In the genomic region with DNA sequence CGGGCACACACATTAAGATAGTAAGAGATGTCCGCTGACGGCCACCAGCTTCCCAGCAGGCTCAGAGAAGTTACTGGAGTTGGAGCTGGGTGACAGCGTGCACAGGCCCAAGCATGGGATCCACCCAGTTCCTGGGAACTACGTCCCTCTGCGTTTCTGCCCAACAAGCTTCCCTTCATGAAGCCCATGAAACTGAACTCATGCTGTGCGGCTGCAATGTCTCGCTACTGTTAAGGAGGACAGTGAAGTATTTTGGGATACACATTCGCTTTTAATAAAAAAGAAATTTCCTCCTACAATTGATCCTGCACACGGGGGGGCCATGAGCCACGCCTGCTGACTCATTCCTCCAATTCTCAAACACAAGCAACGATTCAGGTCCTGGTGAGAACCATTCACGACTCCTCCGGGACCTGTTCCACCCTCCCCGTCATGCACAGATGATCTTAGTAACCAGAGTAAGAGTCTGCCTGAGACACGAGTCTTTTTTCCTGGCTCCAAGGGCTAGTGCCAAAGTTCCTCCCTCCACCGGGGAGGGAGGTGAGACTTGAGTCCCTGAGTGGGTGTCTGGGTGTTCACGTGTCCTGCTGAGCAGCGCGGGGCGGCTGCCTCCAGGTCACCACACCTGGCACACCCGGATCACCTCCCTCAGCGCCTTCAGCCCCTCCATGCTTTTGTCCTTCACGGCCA, we compare ENCODE assay signal across 10 cellular contexts. TPM values are rescaled to one million over a fixed set of nuclear protein-coding genes. Genes with fewer than 3 reads are reported as not detected.
DNase-seq lines count a peak whose midpoint lies in the region; ATAC-seq and TF ChIP-seq lines count a peak whose summit lies in the region.
"Had no signal": no experiment of that assay in that cellular context is flagged by ENCODE, and none has a peak within 500 bp of the region (broad histone marks: within the 10 kb centered on the region; RNA-seq: fewer than 3 reads in every experiment).

No MANE protein-coding gene starts in this region.

- no peak overlapping the region for H3K4me3 ChIP-seq in CD4-positive, CD25-positive, alpha-beta regulatory T cell (ENCODE audit: low read depth, low read length)
- H3K4me3 ChIP-seq in choroid plexus epithelial cell (ENCODE audit: low read depth, low read length): no peak overlapping the region

- DNase-seq in CD4-positive, CD25-positive, alpha-beta regulatory T cell: no peak
- DNase-seq in choroid plexus epithelial cell (ENCODE audit: low read depth) (peak; percentile 43), nephron progenitor cell (no peak), cortex of kidney (lab: John Stamatoyannopoulos, UW) (no peak), GM13977 (ENCODE audit: low spot score) (no peak), hippocampal formation (lab: John Stamatoyannopoulos, UW) (no peak)
- DNase-seq: activated CD4-positive, alpha-beta T cell treated with anti-CD3 and anti-CD28 coated beads for 4 hours; KBM-7 had no signal

- in situ Hi-C loops in GM13977 (cut with MboI; ENCODE audit: low pct_unique_long_range_greater_than_20kb, low sequenced_read_pairs, unreplicated experiment): loop anchor here (25.0 kb wide), 1 partner anchor 770 kb away; no protein-coding TSS in a partner anchor

- TF ChIP-seq EP300 in Ishikawa (IDR thresholded peaks at IDR 0.05; ENCODE audit: borderline replicate concordance): peak; percentile 90

- H3K36me3 Mint-ChIP-seq in CD4-positive, CD25-positive, alpha-beta regulatory T cell: peaks cover 3% of the 10 kb centered on the region
- peaks cover 14% of the 10 kb centered on the region for H3K36me3 Mint-ChIP-seq in nephron progenitor cell (ENCODE audit: low read depth)

- H3K27me3 Mint-ChIP-seq in CD4-positive, CD25-positive, alpha-beta regulatory T cell: no peaks in the 10 kb centered on the region
- peaks cover 3% of the 10 kb centered on the region for H3K27me3 Mint-ChIP-seq in nephron progenitor cell (ENCODE audit: low read depth, poor library complexity)

- no peaks in the 10 kb centered on the region for H3K9me3 Mint-ChIP-seq in CD4-positive, CD25-positive, alpha-beta regulatory T cell
- no peaks in the 10 kb centered on the region for H3K9me3 Mint-ChIP-seq in nephron progenitor cell

- peak overlapping the region in 2 of 3 donors; percentile 38 to 67 for H3K27ac Mint-ChIP-seq in CD4-positive, CD25-positive, alpha-beta regulatory T cell
- H3K27ac Mint-ChIP-seq in nephron progenitor cell: peak overlapping the region; percentile 97

- no peak for TF ChIP-seq POLR2A in GM18505 (IDR thresholded peaks at IDR 0.05; ENCODE audit: borderline replicate concordance, extremely low read depth, insufficient read depth, insufficient read length)

- peaks cover 26% of the 10 kb centered on the region for H3K4me1 ChIP-seq in CD4-positive, CD25-positive, alpha-beta regulatory T cell (ENCODE audit: control insufficient read depth, insufficient read depth, low read length, poor library complexity, severe bottlenecking)

- TF ChIP-seq CTCF in choroid plexus epithelial cell (conservative IDR thresholded peaks at IDR 0.05; ENCODE audit: low read depth, low read length) (no peak), nephron progenitor cell (IDR thresholded peaks at IDR 0.05) (no peak), GM13977 (IDR thresholded peaks at IDR 0.05; ENCODE audit: extremely low read depth, insufficient read depth, missing control alignments) (no peak)

- no peak overlapping the region for H3K27ac ChIP-seq in CD4-positive, CD25-positive, alpha-beta regulatory T cell (ENCODE audit: insufficient read depth, low read length, poor library complexity, severe bottlenecking)

- peak overlapping the region in 3 of 4 donors; percentile 15 to 56 (median 48) for H3K4me3 Mint-ChIP-seq in CD4-positive, CD25-positive, alpha-beta regulatory T cell
- H3K4me3 Mint-ChIP-seq in nephron progenitor cell: peak overlapping the region; percentile 64

- peaks cover 2 to 30% (median 12%) of the 10 kb centered on the region in 4 donors for H3K4me1 Mint-ChIP-seq in CD4-positive, CD25-positive, alpha-beta regulatory T cell
- H3K4me1 Mint-ChIP-seq in nephron progenitor cell: peaks cover 54% of the 10 kb centered on the region

- H3K27me3 ChIP-seq in CD4-positive, CD25-positive, alpha-beta regulatory T cell (ENCODE audit: control insufficient read depth, insufficient read depth, low read length): no peaks in the 10 kb centered on the region

- H3K36me3 ChIP-seq in CD4-positive, CD25-positive, alpha-beta regulatory T cell (ENCODE audit: control insufficient read depth, insufficient read depth, low read length): peaks cover 13% of the 10 kb centered on the region

- no peak for ATAC-seq in CD4-positive, CD25-positive, alpha-beta regulatory T cell (ENCODE audit: low read depth in 2 of 2)
- ATAC-seq in GM18505 (IDR thresholded peaks at IDR 0.05; ENCODE audit: unreplicated experiment): no peak

- TF ChIP-seq RAD21 in Ishikawa (IDR thresholded peaks at IDR 0.05; ENCODE audit: low read depth): no peak

- H3K9me3 ChIP-seq in CD4-positive, CD25-positive, alpha-beta regulatory T cell (ENCODE audit: control insufficient read depth in 2 of 2, low read length in 2 of 2): no peaks in the 10 kb centered on the region

TF ChIP-seq in Ishikawa, 13 proteins besides CTCF, POLR2A, EP300 and RAD21:
- TF ChIP-seq ZBTB7A (IDR thresholded peaks at IDR 0.05; ENCODE audit: low read depth) (no peak), YY1 (IDR thresholded peaks at IDR 0.05; ENCODE audit: low read depth) (peak; percentile 20; the same call in 1 of the 2 replicates), TCF12 (IDR thresholded peaks at IDR 0.05; ENCODE audit: low read depth) (peak; percentile 91), EGR1 (IDR thresholded peaks at IDR 0.05) (peak; percentile 92), CEBPB (IDR thresholded peaks at IDR 0.05) (no peak), TAF1 (IDR thresholded peaks at IDR 0.05; ENCODE audit: low read depth) (no peak; the same call in 1 of the 2 replicates), NFIC (IDR thresholded peaks at IDR 0.05) (peak; percentile 89), FOXM1 (IDR thresholded peaks at IDR 0.05; ENCODE audit: borderline replicate concordance, low read depth) (peak; percentile 86; the same call in 1 of the 2 replicates), TEAD4 (IDR thresholded peaks at IDR 0.05) (peak; percentile 61)
- TF ChIP-seq, protein P1, sequence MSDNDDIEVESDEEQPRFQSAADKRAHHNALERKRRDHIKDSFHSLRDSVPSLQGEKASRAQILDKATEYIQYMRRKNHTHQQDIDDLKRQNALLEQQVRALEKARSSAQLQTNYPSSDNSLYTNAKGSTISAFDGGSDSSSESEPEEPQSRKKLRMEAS (IDR thresholded peaks at IDR 0.05): peak; percentile 70
- TF ChIP-seq, protein P2, sequence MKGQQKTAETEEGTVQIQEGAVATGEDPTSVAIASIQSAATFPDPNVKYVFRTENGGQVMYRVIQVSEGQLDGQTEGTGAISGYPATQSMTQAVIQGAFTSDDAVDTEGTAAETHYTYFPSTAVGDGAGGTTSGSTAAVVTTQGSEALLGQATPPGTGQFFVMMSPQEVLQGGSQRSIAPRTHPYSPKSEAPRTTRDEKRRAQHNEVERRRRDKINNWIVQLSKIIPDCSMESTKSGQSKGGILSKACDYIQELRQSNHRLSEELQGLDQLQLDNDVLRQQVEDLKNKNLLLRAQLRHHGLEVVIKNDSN (IDR thresholded peaks at IDR 0.05): peak; percentile 89
- TF ChIP-seq, protein P3, sequence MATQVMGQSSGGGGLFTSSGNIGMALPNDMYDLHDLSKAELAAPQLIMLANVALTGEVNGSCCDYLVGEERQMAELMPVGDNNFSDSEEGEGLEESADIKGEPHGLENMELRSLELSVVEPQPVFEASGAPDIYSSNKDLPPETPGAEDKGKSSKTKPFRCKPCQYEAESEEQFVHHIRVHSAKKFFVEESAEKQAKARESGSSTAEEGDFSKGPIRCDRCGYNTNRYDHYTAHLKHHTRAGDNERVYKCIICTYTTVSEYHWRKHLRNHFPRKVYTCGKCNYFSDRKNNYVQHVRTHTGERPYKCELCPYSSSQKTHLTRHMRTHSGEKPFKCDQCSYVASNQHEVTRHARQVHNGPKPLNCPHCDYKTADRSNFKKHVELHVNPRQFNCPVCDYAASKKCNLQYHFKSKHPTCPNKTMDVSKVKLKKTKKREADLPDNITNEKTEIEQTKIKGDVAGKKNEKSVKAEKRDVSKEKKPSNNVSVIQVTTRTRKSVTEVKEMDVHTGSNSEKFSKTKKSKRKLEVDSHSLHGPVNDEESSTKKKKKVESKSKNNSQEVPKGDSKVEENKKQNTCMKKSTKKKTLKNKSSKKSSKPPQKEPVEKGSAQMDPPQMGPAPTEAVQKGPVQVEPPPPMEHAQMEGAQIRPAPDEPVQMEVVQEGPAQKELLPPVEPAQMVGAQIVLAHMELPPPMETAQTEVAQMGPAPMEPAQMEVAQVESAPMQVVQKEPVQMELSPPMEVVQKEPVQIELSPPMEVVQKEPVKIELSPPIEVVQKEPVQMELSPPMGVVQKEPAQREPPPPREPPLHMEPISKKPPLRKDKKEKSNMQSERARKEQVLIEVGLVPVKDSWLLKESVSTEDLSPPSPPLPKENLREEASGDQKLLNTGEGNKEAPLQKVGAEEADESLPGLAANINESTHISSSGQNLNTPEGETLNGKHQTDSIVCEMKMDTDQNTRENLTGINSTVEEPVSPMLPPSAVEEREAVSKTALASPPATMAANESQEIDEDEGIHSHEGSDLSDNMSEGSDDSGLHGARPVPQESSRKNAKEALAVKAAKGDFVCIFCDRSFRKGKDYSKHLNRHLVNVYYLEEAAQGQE (IDR thresholded peaks at IDR 0.05; ENCODE audit: low read depth): no peak

RNA-seq across cellular contexts. Expression of a gene that starts 2.6 kb away (rescaled TPM):
- 16.3 TPM for total RNA-seq in CD4-positive, CD25-positive, alpha-beta regulatory T cell
- 10 to 100 TPM; 41.2 to 47.8 (median 46.6) TPM for polyA plus RNA-seq in CD4-positive, CD25-positive, alpha-beta regulatory T cell

RNA-seq across cellular contexts. Expression of a gene that starts 11.2 kb away (rescaled TPM):
- total RNA-seq in CD4-positive, CD25-positive, alpha-beta regulatory T cell: not detected
- polyA plus RNA-seq in CD4-positive, CD25-positive, alpha-beta regulatory T cell: under 1 TPM in 1 of 4 donors, not detected in 3; 0.25 TPM

RNA-seq across cellular contexts. Expression of a gene that starts 36.7 kb away (rescaled TPM):
- total RNA-seq in CD4-positive, CD25-positive, alpha-beta regulatory T cell: 61.5 TPM
- polyA plus RNA-seq in CD4-positive, CD25-positive, alpha-beta regulatory T cell: under 1 TPM; 0.31 to 0.62 (median 0.47) TPM
